ENCODE assay signal across 8 cellular contexts in the genomic region with DNA sequence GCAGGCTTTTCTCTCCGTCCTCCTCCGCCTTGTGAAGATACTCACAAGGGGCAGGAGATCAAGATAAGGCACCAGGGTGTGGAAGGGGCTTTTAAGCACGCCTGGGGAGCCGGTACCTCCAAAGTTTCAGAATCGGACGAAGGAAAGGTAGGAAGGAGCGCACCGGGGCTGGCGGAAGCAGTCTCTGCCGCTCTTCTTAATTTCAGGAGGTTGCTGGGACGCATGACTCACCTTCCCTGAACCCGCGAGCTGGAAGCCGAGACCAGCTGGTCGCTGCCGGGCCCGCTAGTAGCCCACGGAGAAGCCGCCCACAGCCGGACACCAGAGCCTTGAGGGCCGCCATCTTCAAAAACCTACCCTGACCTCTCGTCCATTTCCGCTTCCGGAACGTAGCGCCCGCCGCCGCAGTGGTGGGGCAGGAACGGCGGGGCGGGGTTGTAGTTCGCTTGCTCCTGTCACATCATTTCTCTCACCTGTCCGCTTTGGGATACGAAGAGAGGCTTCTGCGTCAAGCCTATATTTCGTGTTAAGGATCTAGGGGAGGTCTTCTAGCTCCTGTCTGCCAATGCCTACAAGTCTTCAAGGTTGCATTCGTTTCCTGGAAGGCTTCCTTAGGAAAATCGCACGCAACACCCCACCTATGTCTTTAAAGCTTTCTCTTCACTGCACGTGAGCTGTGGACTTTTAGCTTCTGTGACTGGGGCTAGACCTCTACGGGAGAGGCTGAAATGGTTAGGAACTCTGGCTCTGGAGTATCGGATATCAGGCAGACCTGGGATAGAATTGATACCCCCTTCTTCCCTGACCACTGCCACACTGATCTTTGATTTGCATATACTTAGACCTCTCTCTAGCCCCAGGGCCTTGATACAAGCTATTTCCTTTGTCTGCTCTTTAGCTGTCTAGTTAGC. TPM values are rescaled to one million over a fixed set of nuclear protein-coding genes. Genes with fewer than 3 reads are reported as not detected.
A peak's percentile ranks its signal among the peaks of the same experiment; 100 is the strongest.
DNase-seq lines count a peak whose midpoint lies in the region; ATAC-seq and TF ChIP-seq lines count a peak whose summit lies in the region.

A gene (minus strand): TSS at position 355 of the 911 bp plus-strand sequence. CDS start 12 bp downstream, at position 343.

- CTCF ChIA-PET in activated CD4-positive, alpha-beta T cell treated with anti-CD3 and anti-CD28 coated beads for 36 hours (lab: Charles Lee) = interaction anchor here (0.5 to 4.4 kb wide), 8 partner anchors 9 to 391 kb away, joined by 3 to 39 read pairs (median 4); no protein-coding TSS in a partner anchor

- peak within 1 kb of the TSS; percentile 55 for H3K27ac ChIP-seq in layer of hippocampus (ENCODE audit: low read depth, low read length)

- POLR2A ChIA-PET in activated CD4-positive, alpha-beta T cell treated with anti-CD3 and anti-CD28 coated beads for 36 hours (lab: Charles Lee) = no interaction called here

- H3K9me3 Mint-ChIP-seq in activated CD4-positive, alpha-beta T cell treated with anti-CD3 and anti-CD28 coated beads for 36 hours (ENCODE audit: low read depth) = no peaks in the 10 kb centered on the region
- H3K9me3 Mint-ChIP-seq in chondrocyte (ENCODE audit: low read depth) = no peaks in the 10 kb centered on the region

- TF ChIP-seq CTCF in AG09319 (IDR thresholded peaks at IDR 0.05; ENCODE audit: low read depth, low read length) = no peak
- TF ChIP-seq CTCF in chondrocyte (IDR thresholded peaks at IDR 0.05) = no peak

- H3K27ac Mint-ChIP-seq in activated CD4-positive, alpha-beta T cell treated with anti-CD3 and anti-CD28 coated beads for 36 hours = peak within 1 kb of the TSS; percentile 89
- H3K27ac Mint-ChIP-seq in chondrocyte (ENCODE audit: unreplicated experiment) = peak within 1 kb of the TSS; percentile 93

- intact Hi-C loops in activated CD4-positive, alpha-beta T cell treated with anti-CD3 and anti-CD28 coated beads for 36 hours (cut with DNase I, micrococcal nuclease) = loop anchor here (1.0 to 5.0 kb wide), 6 partner anchors 20 to 387 kb away; a partner anchor contains a TSS

- H3K27me3 ChIP-seq in layer of hippocampus (ENCODE audit: control insufficient read depth, insufficient read depth, low read length) = no peaks in the 10 kb centered on the region

- peaks cover 8% of the 10 kb centered on the region for H3K36me3 Mint-ChIP-seq in activated CD4-positive, alpha-beta T cell treated with anti-CD3 and anti-CD28 coated beads for 36 hours (ENCODE audit: low read depth)
- H3K36me3 Mint-ChIP-seq in chondrocyte (ENCODE audit: low read depth) = peaks cover 2% of the 10 kb centered on the region

- H3K27me3 Mint-ChIP-seq in activated CD4-positive, alpha-beta T cell treated with anti-CD3 and anti-CD28 coated beads for 36 hours = no peaks in the 10 kb centered on the region
- H3K27me3 Mint-ChIP-seq in chondrocyte (ENCODE audit: low read depth) = no peaks in the 10 kb centered on the region

- peaks cover 40% of the 10 kb centered on the region for H3K4me1 Mint-ChIP-seq in activated CD4-positive, alpha-beta T cell treated with anti-CD3 and anti-CD28 coated beads for 36 hours
- H3K4me1 Mint-ChIP-seq in chondrocyte (ENCODE audit: low read depth) = peaks cover 20% of the 10 kb centered on the region

- H3K4me3 Mint-ChIP-seq in activated CD4-positive, alpha-beta T cell treated with anti-CD3 and anti-CD28 coated beads for 36 hours = peak within 1 kb of the TSS; percentile 90
- H3K4me3 Mint-ChIP-seq in chondrocyte (ENCODE audit: unreplicated experiment) = peak within 1 kb of the TSS; percentile 94

- peak; percentile 94 for ATAC-seq in GM18909 (IDR thresholded peaks at IDR 0.05; ENCODE audit: poor library complexity, unreplicated experiment)
- peak; percentile 89 for ATAC-seq in HG03159 (IDR thresholded peaks at IDR 0.05; ENCODE audit: unreplicated experiment)
- ATAC-seq in activated CD4-positive, alpha-beta T cell treated with anti-CD3 and anti-CD28 coated beads for 36 hours = peak; percentile 99

- DNase-seq in AG09319 (ENCODE audit: extremely low read depth, low read depth) (peak; percentile 29), NCI-H510A treated with DMSO at 0.1 percent for 48 hours (lab: John Stamatoyannopoulos, UW) (peak; percentile 94), chondrocyte (ENCODE audit: low spot score) (no peak)
- peak; percentile 91 for DNase-seq in activated CD4-positive, alpha-beta T cell treated with anti-CD3 and anti-CD28 coated beads for 36 hours
- DNase-seq in stimulated activated CD4-positive, alpha-beta T cell treated with anti-CD3 and anti-CD28 coated beads, Interleukin-1b, Interleukin-23, amount 100 ng/mL, for 4 hours (ENCODE audit: low read depth in 2 of 2) = peak; percentile 57 to 70

RNA-seq across cellular contexts. Expression of the gene that starts here (rescaled TPM):
- total RNA-seq in activated CD4-positive, alpha-beta T cell treated with anti-CD3 and anti-CD28 coated beads for 36 hours = 10 to 100 TPM; 54.0 to 68.7 TPM
- total RNA-seq in chondrocyte = 26.3 to 27.4 TPM (median 26.8 TPM) in 3 replicates
